ENCODE assay signal across 1 cellular context in genomic region chrX:70096052-70096451, GRCh38.
TF ChIP-seq lines count a peak whose summit lies in the region.

No MANE protein-coding gene starts in this region.

TF ChIP-seq in WTC11, 78 proteins besides CTCF, POLR2A, EP300 and RAD21 (continued from another document):
- TF ChIP-seq, protein P1, sequence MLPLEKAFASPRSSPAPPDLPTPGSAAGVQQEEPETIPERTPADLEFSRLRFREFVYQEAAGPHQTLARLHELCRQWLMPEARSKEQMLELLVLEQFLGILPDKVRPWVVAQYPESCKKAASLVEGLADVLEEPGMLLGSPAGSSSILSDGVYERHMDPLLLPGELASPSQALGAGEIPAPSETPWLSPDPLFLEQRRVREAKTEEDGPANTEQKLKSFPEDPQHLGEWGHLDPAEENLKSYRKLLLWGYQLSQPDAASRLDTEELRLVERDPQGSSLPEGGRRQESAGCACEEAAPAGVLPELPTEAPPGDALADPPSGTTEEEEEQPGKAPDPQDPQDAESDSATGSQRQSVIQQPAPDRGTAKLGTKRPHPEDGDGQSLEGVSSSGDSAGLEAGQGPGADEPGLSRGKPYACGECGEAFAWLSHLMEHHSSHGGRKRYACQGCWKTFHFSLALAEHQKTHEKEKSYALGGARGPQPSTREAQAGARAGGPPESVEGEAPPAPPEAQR (CRISPR knock-in tag; IDR thresholded peaks at IDR 0.05) = no peak
- TF ChIP-seq, protein P2, sequence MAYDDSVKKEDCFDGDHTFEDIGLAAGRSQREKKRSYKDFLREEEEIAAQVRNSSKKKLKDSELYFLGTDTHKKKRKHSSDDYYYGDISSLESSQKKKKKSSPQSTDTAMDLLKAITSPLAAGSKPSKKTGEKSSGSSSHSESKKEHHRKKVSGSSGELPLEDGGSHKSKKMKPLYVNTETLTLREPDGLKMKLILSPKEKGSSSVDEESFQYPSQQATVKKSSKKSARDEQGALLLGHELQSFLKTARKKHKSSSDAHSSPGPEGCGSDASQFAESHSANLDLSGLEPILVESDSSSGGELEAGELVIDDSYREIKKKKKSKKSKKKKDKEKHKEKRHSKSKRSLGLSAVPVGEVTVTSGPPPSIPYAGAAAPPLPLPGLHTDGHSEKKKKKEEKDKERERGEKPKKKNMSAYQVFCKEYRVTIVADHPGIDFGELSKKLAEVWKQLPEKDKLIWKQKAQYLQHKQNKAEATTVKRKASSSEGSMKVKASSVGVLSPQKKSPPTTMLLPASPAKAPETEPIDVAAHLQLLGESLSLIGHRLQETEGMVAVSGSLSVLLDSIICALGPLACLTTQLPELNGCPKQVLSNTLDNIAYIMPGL (CRISPR knock-in tag; IDR thresholded peaks at IDR 0.05) = no peak
- no peak for TF ChIP-seq MYBL2 (CRISPR knock-in tag; IDR thresholded peaks at IDR 0.05)
